8 cellular contexts compared by ENCODE assay signal in the genomic region with DNA sequence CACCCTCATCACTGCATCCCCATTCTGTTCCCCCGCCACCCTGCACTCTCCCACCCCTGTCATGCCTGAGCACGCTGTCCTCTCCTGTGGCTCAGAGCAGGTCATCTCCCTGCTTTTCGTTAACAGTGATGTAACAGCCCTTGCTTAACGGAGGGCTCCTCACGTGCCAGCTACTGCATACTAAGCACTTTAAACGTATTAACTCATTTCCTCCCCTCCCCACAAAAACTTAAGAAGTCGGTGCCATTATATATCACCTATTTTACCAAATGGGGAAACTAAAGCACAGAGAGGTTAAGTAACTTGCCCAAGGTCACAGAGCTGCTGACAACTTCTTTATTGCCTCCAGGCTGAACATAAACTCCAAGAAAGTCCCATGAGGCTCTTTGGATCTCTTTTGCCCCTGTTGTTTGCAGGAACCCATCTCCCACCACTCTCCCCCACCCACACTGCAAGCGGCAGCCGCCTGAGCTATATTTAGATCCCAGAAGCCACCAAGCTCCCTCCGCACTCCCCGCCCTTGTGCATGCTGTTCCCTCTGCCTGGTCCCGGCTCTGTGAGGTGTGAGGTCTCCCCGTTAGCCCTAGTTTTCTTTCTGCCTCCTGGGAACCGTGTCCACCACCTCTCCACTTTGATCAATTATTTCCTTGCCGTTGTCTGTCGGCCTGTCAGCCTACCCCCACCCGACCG. TPM values are rescaled to one million over a fixed set of nuclear protein-coding genes. Genes with fewer than 3 reads are reported as not detected.
DNase-seq lines count a peak whose midpoint lies in the region; ATAC-seq and TF ChIP-seq lines count a peak whose summit lies in the region.

No MANE protein-coding gene starts in this region.

- peaks cover 9 to 43% of the 10 kb centered on the region in 2 experiments; a peak in 3 of 4 replicates for H3K79me1 ChIP-seq in IMR-90 (ENCODE audit: low read depth in 1 of 2, low read length in 2 of 2)

- H3K9me1 ChIP-seq in IMR-90 (ENCODE audit: insufficient read depth, low read length): peaks cover 7% of the 10 kb centered on the region; the same call in 1 of the 2 replicates

- H3K14ac ChIP-seq in IMR-90 (replicated peaks; ENCODE audit: low read depth, low read length): peak overlapping the region; percentile 78; the same call in 1 of the 2 replicates

- intact Hi-C loops in IMR-90 (cut with micrococcal nuclease): no loop called here

- no peak overlapping the region for H2BK20ac ChIP-seq in IMR-90 (ENCODE audit: low read depth, low read length)

- H4K20me1 ChIP-seq in IMR-90 (ENCODE audit: insufficient read depth, low read length): peaks cover 31% of the 10 kb centered on the region

- no peak overlapping the region for H2BK15ac ChIP-seq in IMR-90 (ENCODE audit: low read depth, low read length)

- peak overlapping the region; percentile 48; the same call in 1 of the 2 replicates for H3K4ac ChIP-seq in IMR-90 (ENCODE audit: low read depth, low read length)

- in situ Hi-C loops in IMR-90 (cut with MboI; ENCODE audit: low sequenced_read_pairs): no loop called here

- ATAC-seq in CD4-positive, CD25-positive, alpha-beta regulatory T cell (ENCODE audit: low read depth in 2 of 2): peak; percentile 28 to 35
- no peak for ATAC-seq in IMR-90 (ENCODE audit: low read depth)
- ATAC-seq in activated CD8-positive, alpha-beta T cell treated with anti-CD3 and anti-CD28 coated beads, Interleukin-2, amount 10 ng/mL, durations not matched to agents 7 days and 5 days: peak; percentile 3
- peak; percentile 27 for ATAC-seq in stimulated activated effector memory CD8-positive, alpha-beta T cell treated with anti-CD3 and anti-CD28 coated beads, Interleukin-12 subunit alpha, Interleukin-12 subunit beta, amount 100 ng/mL, for 72 hours
- no peak for ATAC-seq in HG03521 (IDR thresholded peaks at IDR 0.05; ENCODE audit: unreplicated experiment)
- no peak for ATAC-seq in GM21786 (IDR thresholded peaks at IDR 0.05; ENCODE audit: unreplicated experiment)

- peak overlapping the region in 1 of 2 experiments; percentile 45; a peak in 2 of 4 replicates for H4K8ac ChIP-seq in IMR-90 (ENCODE audit: low read depth in 2 of 2, low read length in 2 of 2)

- H2AK9ac ChIP-seq in IMR-90 (replicated peaks; ENCODE audit: low read depth, low read length, poor library complexity): peak overlapping the region; percentile 43

- CTCF ChIA-PET in IMR-90 (lab: Yijun Ruan, JAX): interaction anchor here (1.5 kb wide), 2 partner anchors 34 to 171 kb away, joined by 4 to 6 read pairs; no protein-coding TSS in a partner anchor
- CTCF ChIA-PET in activated CD8-positive, alpha-beta T cell treated with anti-CD3 and anti-CD28 coated beads, Interleukin-2, amount 10 ng/mL, durations not matched to agents 7 days and 5 days (lab: Charles Lee): interaction anchor here (0.6 to 25.5 kb wide), 13 partner anchors 2 to 320 kb away, joined by 3 to 1683 read pairs (median 4); a partner anchor contains a TSS

- H2BK120ac ChIP-seq in IMR-90 (ENCODE audit: low read depth, low read length): no peak overlapping the region

- no peaks in the 10 kb centered on the region for H3K9me3 Mint-ChIP-seq in CD4-positive, CD25-positive, alpha-beta regulatory T cell
- no peaks in the 10 kb centered on the region for H3K9me3 Mint-ChIP-seq in activated CD8-positive, alpha-beta T cell treated with anti-CD3 and anti-CD28 coated beads, Interleukin-2, amount 10 ng/mL, durations not matched to agents 7 days and 5 days (ENCODE audit: insufficient read depth)
- H3K9me3 Mint-ChIP-seq in stimulated activated effector memory CD8-positive, alpha-beta T cell treated with anti-CD3 and anti-CD28 coated beads, Interleukin-12 subunit alpha, Interleukin-12 subunit beta, amount 100 ng/mL, for 72 hours: no peaks in the 10 kb centered on the region

- peak overlapping the region; percentile 79 for H3K4me2 ChIP-seq in IMR-90 (ENCODE audit: low read depth, low read length)

- H3K9me3 ChIP-seq in CD4-positive, CD25-positive, alpha-beta regulatory T cell (ENCODE audit: control insufficient read depth in 2 of 2, low read length in 2 of 2): no peaks in the 10 kb centered on the region
- no peaks in the 10 kb centered on the region for H3K9me3 ChIP-seq in IMR-90 (ENCODE audit: control insufficient read depth, insufficient read depth, low read length)
- H3K9me3 ChIP-seq in iPS DF 6.9 (ENCODE audit: control insufficient read depth, insufficient read depth, low read length): no peaks in the 10 kb centered on the region

- H2AFZ ChIP-seq in IMR-90 (replicated peaks; ENCODE audit: low read length, poor library complexity): peak overlapping the region; percentile 97

- H3K4me1 ChIP-seq in CD4-positive, CD25-positive, alpha-beta regulatory T cell (ENCODE audit: control insufficient read depth, insufficient read depth, low read length, poor library complexity, severe bottlenecking): peaks cover 89% of the 10 kb centered on the region
- H3K4me1 ChIP-seq in IMR-90 (ENCODE audit: control insufficient read depth, insufficient read depth, low read length) (peaks cover 14% of the 10 kb centered on the region), iPS DF 6.9 (ENCODE audit: control insufficient read depth, insufficient read depth, low read length) (peaks cover 3% of the 10 kb centered on the region)

- H3K4me3 ChIP-seq in CD4-positive, CD25-positive, alpha-beta regulatory T cell (ENCODE audit: low read depth, low read length): peak overlapping the region; percentile 92
- H3K4me3 ChIP-seq in IMR-90 (ENCODE audit: insufficient read depth, low read depth, low read length): peak overlapping the region; percentile 92
- H3K4me3 ChIP-seq in iPS DF 6.9 (ENCODE audit: low read length): peak overlapping the region; percentile 73; the same call in 1 of the 2 replicates

- no peak overlapping the region for H3K18ac ChIP-seq in IMR-90 (ENCODE audit: low read depth, low read length)

- H3K4me3 Mint-ChIP-seq in CD4-positive, CD25-positive, alpha-beta regulatory T cell: peak overlapping the region; percentile 94 to 98 (median 96)
- H3K4me3 Mint-ChIP-seq in activated CD8-positive, alpha-beta T cell treated with anti-CD3 and anti-CD28 coated beads, Interleukin-2, amount 10 ng/mL, durations not matched to agents 7 days and 5 days: peak overlapping the region; percentile 95
- H3K4me3 Mint-ChIP-seq in stimulated activated effector memory CD8-positive, alpha-beta T cell treated with anti-CD3 and anti-CD28 coated beads, Interleukin-12 subunit alpha, Interleukin-12 subunit beta, amount 100 ng/mL, for 72 hours: peak overlapping the region; percentile 96

- peaks cover 13% of the 10 kb centered on the region for H3K36me3 Mint-ChIP-seq in CD4-positive, CD25-positive, alpha-beta regulatory T cell
- H3K36me3 Mint-ChIP-seq in activated CD8-positive, alpha-beta T cell treated with anti-CD3 and anti-CD28 coated beads, Interleukin-2, amount 10 ng/mL, durations not matched to agents 7 days and 5 days (ENCODE audit: low read depth): peaks cover 39% of the 10 kb centered on the region
- H3K36me3 Mint-ChIP-seq in stimulated activated effector memory CD8-positive, alpha-beta T cell treated with anti-CD3 and anti-CD28 coated beads, Interleukin-12 subunit alpha, Interleukin-12 subunit beta, amount 100 ng/mL, for 72 hours: peaks cover 54% of the 10 kb centered on the region

- H3K23ac ChIP-seq in IMR-90 (ENCODE audit: low read depth, low read length): peak overlapping the region; percentile 89; the same call in 1 of the 2 replicates

- 47% methylated on average over 7 of the region's 18 CpGs; no CpG with 5 or more reads in 1 of the 2 experiments for WGBS in IMR-90 (ENCODE audit: extremely low coverage in 2 of 2, insufficient read length in 1 of 2), 2 experiments
- whole genome bisulfite sequencing in iPS DF 6.9 (ENCODE audit: insufficient coverage, insufficient read length): no CpG with 5 or more reads among the region's 18 CpGs

- H4K91ac ChIP-seq in IMR-90 (ENCODE audit: insufficient read depth, low read depth, low read length): no peak overlapping the region

- no peak for TF ChIP-seq CTCF in IMR-90 (conservative IDR thresholded peaks at IDR 0.05; ENCODE audit: low read depth, low read length)

- POLR2A ChIA-PET in IMR-90 (lab: Charles Lee; ENCODE audit: unreplicated experiment): no interaction called here
- POLR2A ChIA-PET in activated CD8-positive, alpha-beta T cell treated with anti-CD3 and anti-CD28 coated beads, Interleukin-2, amount 10 ng/mL, durations not matched to agents 7 days and 5 days (lab: Charles Lee): interaction anchor here (0.6 to 23.0 kb wide), 11 partner anchors 10 to 241 kb away, joined by 3 to 670 read pairs (median 3); a partner anchor contains a TSS

- no peak overlapping the region for H4K5ac ChIP-seq in IMR-90 (ENCODE audit: low read depth, low read length)

- DNase-seq in CD4-positive, CD25-positive, alpha-beta regulatory T cell: peak in 2 of 3 donors; percentile 64 to 89
- DNase-seq in IMR-90 (peak; percentile 28), iPS DF 6.9 (ENCODE audit: low read depth, low spot score) (no peak), NCI-H2107 treated with DMSO at 0.1 percent for 48 hours (lab: John Stamatoyannopoulos, UW; ENCODE audit: unreplicated experiment) (no peak)
- peak; percentile 64 for DNase-seq in activated CD8-positive, alpha-beta T cell treated with anti-CD3 and anti-CD28 coated beads, Interleukin-2, amount 10 ng/mL, durations not matched to agents 7 days and 5 days
- no peak for DNase-seq in stimulated activated effector memory CD8-positive, alpha-beta T cell treated with anti-CD3 and anti-CD28 coated beads, Interleukin-12 subunit alpha, Interleukin-12 subunit beta, amount 100 ng/mL, for 72 hours (ENCODE audit: low spot score in 2 of 2)

- peak overlapping the region; percentile 94 to 100 (median 99) for H3K27ac Mint-ChIP-seq in CD4-positive, CD25-positive, alpha-beta regulatory T cell
- H3K27ac Mint-ChIP-seq in activated CD8-positive, alpha-beta T cell treated with anti-CD3 and anti-CD28 coated beads, Interleukin-2, amount 10 ng/mL, durations not matched to agents 7 days and 5 days: peak overlapping the region; percentile 94
- peak overlapping the region; percentile 99 for H3K27ac Mint-ChIP-seq in stimulated activated effector memory CD8-positive, alpha-beta T cell treated with anti-CD3 and anti-CD28 coated beads, Interleukin-12 subunit alpha, Interleukin-12 subunit beta, amount 100 ng/mL, for 72 hours

- H3K9ac ChIP-seq in IMR-90 (ENCODE audit: low read depth, low read length): peak overlapping the region; percentile 4; the same call in 1 of the 2 replicates

- no peaks in the 10 kb centered on the region for H3K27me3 ChIP-seq in CD4-positive, CD25-positive, alpha-beta regulatory T cell (ENCODE audit: control insufficient read depth, insufficient read depth, low read length)
- no peaks in the 10 kb centered on the region for H3K27me3 ChIP-seq in IMR-90 (ENCODE audit: control insufficient read depth, insufficient read depth, low read length)
- no peaks in the 10 kb centered on the region for H3K27me3 ChIP-seq in iPS DF 6.9 (ENCODE audit: control insufficient read depth, insufficient read depth, low read length)

- peaks cover 23 to 75% (median 52%) of the 10 kb centered on the region in 4 donors for H3K4me1 Mint-ChIP-seq in CD4-positive, CD25-positive, alpha-beta regulatory T cell
- peaks cover 62% of the 10 kb centered on the region for H3K4me1 Mint-ChIP-seq in activated CD8-positive, alpha-beta T cell treated with anti-CD3 and anti-CD28 coated beads, Interleukin-2, amount 10 ng/mL, durations not matched to agents 7 days and 5 days (ENCODE audit: low read depth)
- peaks cover 83% of the 10 kb centered on the region for H3K4me1 Mint-ChIP-seq in stimulated activated effector memory CD8-positive, alpha-beta T cell treated with anti-CD3 and anti-CD28 coated beads, Interleukin-12 subunit alpha, Interleukin-12 subunit beta, amount 100 ng/mL, for 72 hours

- no peaks in the 10 kb centered on the region for H3K36me3 ChIP-seq in CD4-positive, CD25-positive, alpha-beta regulatory T cell (ENCODE audit: control insufficient read depth, insufficient read depth, low read length)
- H3K36me3 ChIP-seq in IMR-90 (ENCODE audit: control insufficient read depth, insufficient read depth, low read length): no peaks in the 10 kb centered on the region; the same call in 1 of the 2 replicates
- no peaks in the 10 kb centered on the region for H3K36me3 ChIP-seq in iPS DF 6.9 (ENCODE audit: control insufficient read depth, insufficient read depth, low read length)

- peak overlapping the region; percentile 95 for H3K27ac ChIP-seq in CD4-positive, CD25-positive, alpha-beta regulatory T cell (ENCODE audit: insufficient read depth, low read length, poor library complexity, severe bottlenecking)
- H3K27ac ChIP-seq in IMR-90 (ENCODE audit: insufficient read depth, low read length) (no peak overlapping the region; the same call in 1 of the 2 replicates), iPS DF 6.9 (ENCODE audit: low read length) (no peak overlapping the region)

- TF ChIP-seq POLR2A in IMR-90 (IDR thresholded peaks at IDR 0.05; ENCODE audit: low read depth, low read length): no peak

- peak overlapping the region; percentile 26; the same call in 1 of the 2 replicates for H2AK5ac ChIP-seq in IMR-90 (ENCODE audit: low read depth, low read length)

- H3K56ac ChIP-seq in IMR-90 (ENCODE audit: extremely low read depth, insufficient read depth, low read length): no peak overlapping the region

- H3K27me3 Mint-ChIP-seq in CD4-positive, CD25-positive, alpha-beta regulatory T cell: peaks cover 8% of the 10 kb centered on the region
- H3K27me3 Mint-ChIP-seq in activated CD8-positive, alpha-beta T cell treated with anti-CD3 and anti-CD28 coated beads, Interleukin-2, amount 10 ng/mL, durations not matched to agents 7 days and 5 days (ENCODE audit: low read depth): no peaks in the 10 kb centered on the region

- no peak for TF ChIP-seq RAD21 in IMR-90 (IDR thresholded peaks at IDR 0.05; ENCODE audit: low read length)

- BruUV-seq in IMR-90 (replicated peaks; lab: Mats Ljungman, UMichigan): no TSS peak

- dilution Hi-C loops in IMR-90 (cut with HindIII; ENCODE audit: low sequenced_read_pairs, unreplicated experiment): no loop called here

- no peak overlapping the region for H2BK5ac ChIP-seq in IMR-90 (ENCODE audit: low read depth, low read length, poor library complexity, severe bottlenecking)

RNA-seq across cellular contexts. Expression of a gene that starts 0.8 kb away (rescaled TPM):
- 257 TPM for total RNA-seq in CD4-positive, CD25-positive, alpha-beta regulatory T cell
- 100 to 1,000 TPM; 131 to 151 (median 141) TPM for polyA plus RNA-seq in CD4-positive, CD25-positive, alpha-beta regulatory T cell
- 10.8 and 13.6 TPM in 2 replicates for total RNA-seq in IMR-90 (2012; rRNA removed)
- 42.5 and 54.0 TPM in 2 replicates for polyA plus RNA-seq in IMR-90 (2012; rRNA removed)
- polyA plus RNA-seq in IMR-90 (2012; cell fraction: cytosol; rRNA removed): 33.3 and 58.6 TPM in 2 replicates
- 97.3 and 182 TPM in 2 replicates for polyA plus RNA-seq in IMR-90 (2012; cell fraction: nucleus; rRNA removed; ENCODE audit: low replicate concordance)
- total RNA-seq in activated CD8-positive, alpha-beta T cell treated with anti-CD3 and anti-CD28 coated beads, Interleukin-2, amount 10 ng/mL, durations not matched to agents 7 days and 5 days: 100 to 1,000 TPM; 314 to 330 TPM

RNA-seq across cellular contexts. Expression of a gene that starts 31.5 kb away (rescaled TPM):
- total RNA-seq in CD4-positive, CD25-positive, alpha-beta regulatory T cell: not detected
- polyA plus RNA-seq in CD4-positive, CD25-positive, alpha-beta regulatory T cell: not detected
- total RNA-seq in IMR-90 (2012; rRNA removed): not detected in 2 replicates
- not detected in 2 replicates for polyA plus RNA-seq in IMR-90 (2012; rRNA removed)
- not detected in 2 replicates for polyA plus RNA-seq in IMR-90 (2012; cell fraction: cytosol; rRNA removed)
- 0.09 and 0.30 TPM in 2 replicates for polyA plus RNA-seq in IMR-90 (2012; cell fraction: nucleus; rRNA removed; ENCODE audit: low replicate concordance)
- total RNA-seq in activated CD8-positive, alpha-beta T cell treated with anti-CD3 and anti-CD28 coated beads, Interleukin-2, amount 10 ng/mL, durations not matched to agents 7 days and 5 days: 1 to 10 TPM in 1 of 2 experiments, under 1 TPM in 1; 0.47 to 1.0 TPM

RNA-seq across cellular contexts. Expression of a gene that starts 32.5 kb away (rescaled TPM):
- total RNA-seq in CD4-positive, CD25-positive, alpha-beta regulatory T cell: not detected
- polyA plus RNA-seq in CD4-positive, CD25-positive, alpha-beta regulatory T cell: not detected
- not detected in 2 replicates for total RNA-seq in IMR-90 (2012; rRNA removed)
- not detected in 2 replicates for polyA plus RNA-seq in IMR-90 (2012; rRNA removed)
- not detected in 2 replicates for polyA plus RNA-seq in IMR-90 (2012; cell fraction: cytosol; rRNA removed)
- polyA plus RNA-seq in IMR-90 (2012; cell fraction: nucleus; rRNA removed; ENCODE audit: low replicate concordance): not detected in 2 replicates
- not detected for total RNA-seq in activated CD8-positive, alpha-beta T cell treated with anti-CD3 and anti-CD28 coated beads, Interleukin-2, amount 10 ng/mL, durations not matched to agents 7 days and 5 days

RNA-seq across cellular contexts. Expression of a gene that starts 45.3 kb away (rescaled TPM):
- total RNA-seq in CD4-positive, CD25-positive, alpha-beta regulatory T cell: 0.35 TPM
- not detected for polyA plus RNA-seq in CD4-positive, CD25-positive, alpha-beta regulatory T cell
- total RNA-seq in IMR-90 (2012; rRNA removed): not detected in 2 replicates
- polyA plus RNA-seq in IMR-90 (2012; rRNA removed): not detected in 2 replicates
- polyA plus RNA-seq in IMR-90 (2012; cell fraction: cytosol; rRNA removed): not detected in 2 replicates
- 0.12 and 0.24 TPM in 2 replicates for polyA plus RNA-seq in IMR-90 (2012; cell fraction: nucleus; rRNA removed; ENCODE audit: low replicate concordance)
- total RNA-seq in activated CD8-positive, alpha-beta T cell treated with anti-CD3 and anti-CD28 coated beads, Interleukin-2, amount 10 ng/mL, durations not matched to agents 7 days and 5 days: not detected

RNA-seq across cellular contexts. Expression of a gene that starts 55.8 kb away (rescaled TPM):
- total RNA-seq in CD4-positive, CD25-positive, alpha-beta regulatory T cell: not detected
- not detected for polyA plus RNA-seq in CD4-positive, CD25-positive, alpha-beta regulatory T cell
- total RNA-seq in IMR-90 (2012; rRNA removed): under 0.01 TPM in 2 replicates
- 0.03 and 0.04 TPM in 2 replicates for polyA plus RNA-seq in IMR-90 (2012; rRNA removed)
- polyA plus RNA-seq in IMR-90 (2012; cell fraction: cytosol; rRNA removed): 0.02 TPM in 1 of 2 replicates, not detected in the other
- polyA plus RNA-seq in IMR-90 (2012; cell fraction: nucleus; rRNA removed; ENCODE audit: low replicate concordance): 0.05 and 0.06 TPM in 2 replicates
- total RNA-seq in activated CD8-positive, alpha-beta T cell treated with anti-CD3 and anti-CD28 coated beads, Interleukin-2, amount 10 ng/mL, durations not matched to agents 7 days and 5 days: 1 to 10 TPM; 4.7 to 4.8 TPM

Comparison
In these comparisons a context has a peak if more than half of its experiments do, and no peak if none do; other contexts are left out.
1. ATAC-seq: peak in CD4-positive, CD25-positive, alpha-beta regulatory T cell (2 of 2), activated CD8-positive, alpha-beta T cell treated with anti-CD3 and anti-CD28 coated beads, Interleukin-2, amount 10 ng/mL, durations not matched to agents 7 days and 5 days (single experiment) and stimulated activated effector memory CD8-positive, alpha-beta T cell treated with anti-CD3 and anti-CD28 coated beads, Interleukin-12 subunit alpha, Interleukin-12 subunit beta, amount 100 ng/mL, for 72 hours (single experiment); none in IMR-90 (single experiment), HG03521 (single experiment) and GM21786 (single experiment).
2. DNase-seq: peak in CD4-positive, CD25-positive, alpha-beta regulatory T cell (2 of 3), IMR-90 (single experiment) and activated CD8-positive, alpha-beta T cell treated with anti-CD3 and anti-CD28 coated beads, Interleukin-2, amount 10 ng/mL, durations not matched to agents 7 days and 5 days (single experiment); none in iPS DF 6.9 (single experiment), stimulated activated effector memory CD8-positive, alpha-beta T cell treated with anti-CD3 and anti-CD28 coated beads, Interleukin-12 subunit alpha, Interleukin-12 subunit beta, amount 100 ng/mL, for 72 hours (0 of 2) and NCI-H2107 treated with DMSO at 0.1 percent for 48 hours (single experiment).
3. RNA of a gene that starts 0.8 kb away (total RNA-seq): 314 to 330 TPM in activated CD8-positive, alpha-beta T cell treated with anti-CD3 and anti-CD28 coated beads, Interleukin-2, amount 10 ng/mL, durations not matched to agents 7 days and 5 days and 257 TPM in CD4-positive, CD25-positive, alpha-beta regulatory T cell (single experiment); 10.8 to 13.6 TPM in IMR-90; every median in the first group is over 10 times any median in the second.
4. Peak in every context shown above with its lines, with median percentiles within 50 percentile points of each other: H3K4me3 ChIP-seq, H3K27ac Mint-ChIP-seq and H3K4me3 Mint-ChIP-seq.